13 cellular contexts compared by ENCODE assay signal in genomic region chr1:54564312-54565112, GRCh38. TPM values are rescaled to one million over a fixed set of nuclear protein-coding genes. Genes with fewer than 3 reads are reported as not detected.
DNase-seq lines count a peak whose midpoint lies in the region; ATAC-seq and TF ChIP-seq lines count a peak whose summit lies in the region.
"Had no signal": no experiment of that assay in that cellular context is flagged by ENCODE, and none has a peak within 500 bp of the region (broad histone marks: within the 10 kb centered on the region; RNA-seq: fewer than 3 reads in every experiment).

No MANE protein-coding gene starts in this region.

- no peaks in the 10 kb centered on the region for H3K27me3 ChIP-seq in heart left ventricle

- H3K27ac ChIP-seq in HEK293 (ENCODE audit: extremely low read depth, low read depth, low read length) (no peak overlapping the region), heart left ventricle (peak overlapping the region in 10 of 12 donors; percentile 22 to 95 (median 48))

- H3K36me3 ChIP-seq in HEK293 (ENCODE audit: control insufficient read depth in 2 of 2, insufficient read depth in 1 of 2, low read length in 2 of 2) (no peaks in the 10 kb centered on the region), heart left ventricle (no peaks in the 10 kb centered on the region)

- H3K9me3 ChIP-seq in HEK293 (ENCODE audit: control insufficient read depth, insufficient read depth, low read depth, low read length) (no peaks in the 10 kb centered on the region), heart left ventricle (no peaks in the 10 kb centered on the region)

- CTCF ChIA-PET in HEK293 (lab: Yijun Ruan, JAX) = interaction anchor here (0.6 to 0.8 kb wide), 2 partner anchors 106 to 1231 kb away, joined by 3 to 4 read pairs; no protein-coding TSS in a partner anchor

- no peak overlapping the region for H3K4me3 ChIP-seq in HEK293 (ENCODE audit: low read depth, low read length)
- no peak overlapping the region for H3K4me3 ChIP-seq in heart left ventricle

- intact Hi-C loops in heart left ventricle (cut with DNase I) = no loop called here

- DNase-seq in NCI-H510A (lab: John Stamatoyannopoulos, UW) (peak; percentile 88), heart left ventricle (peak in 1 of 5 donors; percentile 27), renal cortical epithelial cell (ENCODE audit: low read depth) (peak; percentile 25), EL (no peak), medulla oblongata (ENCODE audit: extremely low spot score) (no peak)
- DNase-seq: activated CD4-positive, alpha-beta T cell treated with anti-CD3 and anti-CD28 coated beads for 4 hours; DND-41; effector CD4-positive, alpha-beta T cell; NCI-H1930 had no signal

- POLR2A ChIA-PET in HEK293 (lab: Yijun Ruan, JAX) = no interaction called here

- 61 to 67% (median 64%) methylated on average over 13 to 17 of the region's 17 CpGs for WGBS in heart left ventricle, 4 donors

- no peak for ATAC-seq in heart left ventricle
- no peak for ATAC-seq in GM18861 (IDR thresholded peaks at IDR 0.05; ENCODE audit: unreplicated experiment)
- no peak for ATAC-seq in HG03432 (IDR thresholded peaks at IDR 0.05; ENCODE audit: unreplicated experiment)

- no peaks in the 10 kb centered on the region for H3K4me1 ChIP-seq in HEK293 (ENCODE audit: control insufficient read depth, insufficient read depth, low read length)
- H3K4me1 ChIP-seq in heart left ventricle = peaks cover 0 to 49% (median 18%) of the 10 kb centered on the region in 12 donors

- no peak for TF ChIP-seq POLR2A in heart left ventricle (IDR thresholded peaks at IDR 0.05)

- TF ChIP-seq CTCF in HEK293 (tag by site-specific recombination; IDR thresholded peaks at IDR 0.05) = no peak
- no peak for TF ChIP-seq CTCF in heart left ventricle (IDR thresholded peaks at IDR 0.05)

TF ChIP-seq in HEK293, 187 proteins besides CTCF, POLR2A, EP300 and RAD21:
- no peak for TF ChIP-seq TCF7L2 (IDR thresholded peaks at IDR 0.05; ENCODE audit: borderline replicate concordance, low read depth, low read length)
- TF ChIP-seq ZNF449 (tag by site-specific recombination; IDR thresholded peaks at IDR 0.05) = no peak
- peak; percentile 56 for TF ChIP-seq KLF1 (tag by site-specific recombination; IDR thresholded peaks at IDR 0.05)
- no peak for TF ChIP-seq PBX3 (CRISPR knock-in tag; IDR thresholded peaks at IDR 0.05)
- TF ChIP-seq ZNF311 (tag by site-specific recombination; IDR thresholded peaks at IDR 0.05; ENCODE audit: borderline replicate concordance) = no peak

RNA-seq across cellular contexts. Expression of gene ACOT11, which starts 16.5 kb away (rescaled TPM):
- total RNA-seq in heart left ventricle = 10 to 100 TPM; 33.2 to 69.3 (median 55.9) TPM
- polyA plus RNA-seq in heart left ventricle = 10 to 100 TPM; 40.8 to 60.8 TPM
- total RNA-seq in renal cortical epithelial cell = 1.4 and 2.4 TPM in 2 replicates

RNA-seq across cellular contexts. Expression of gene FAM151A, which starts 58.8 kb away (rescaled TPM):
- 1 to 10 TPM in 3 of 9 donors, under 1 TPM in 6; 0.19 to 1.9 (median 0.53) TPM for total RNA-seq in heart left ventricle
- polyA plus RNA-seq in heart left ventricle = 1 to 10 TPM in 1 of 2 donors, under 1 TPM in 1; 0.35 to 1.9 TPM
- total RNA-seq in renal cortical epithelial cell = not detected in 2 replicates
- total RNA-seq: SK-MEL-5 had no signal

Comparison
In these comparisons a context has a peak if more than half of its experiments do, and no peak if none do; other contexts are left out.
1. DNase-seq: peak in NCI-H510A (single experiment) and renal cortical epithelial cell (single experiment); none in EL (single experiment) and medulla oblongata (single experiment).